15 cellular contexts compared by ENCODE assay signal in genomic region chr11:45599161-45599943, GRCh38.
DNase-seq lines count a peak whose midpoint lies in the region; ATAC-seq and TF ChIP-seq lines count a peak whose summit lies in the region.
"Had no signal": no experiment of that assay in that cellular context is flagged by ENCODE, and none has a peak within 500 bp of the region (broad histone marks: within the 10 kb centered on the region; RNA-seq: fewer than 3 reads in every experiment).

No MANE protein-coding gene starts in this region.

- no peak for ATAC-seq in sciatic nerve
- ATAC-seq: CD8-positive, alpha-beta T cell had no signal

- WGBS in mesendoderm (ENCODE audit: extremely low coverage, insufficient coverage, low lambda C conversion rate) = no CpG with 5 or more reads among the region's 11 CpGs

- H2BK5ac ChIP-seq in mesendoderm (ENCODE audit: low read length) = no peak overlapping the region

- no peak overlapping the region for H2BK15ac ChIP-seq in mesendoderm (replicated peaks; ENCODE audit: low read depth)

- H3K27ac ChIP-seq in WERI-Rb-1 (no peak overlapping the region), mesendoderm (ENCODE audit: low read depth, low read length) (no peak overlapping the region), coronary artery (no peak overlapping the region)

- DNase-seq in ELF-1 (ENCODE audit: low read depth, low spot score) (peak; percentile 73), WERI-Rb-1 (peak; percentile 63), mesendoderm (peak; percentile 37), sciatic nerve (ENCODE audit: low spot score) (peak; percentile 21), coronary artery (ENCODE audit: low spot score) (no peak), dermis blood vessel endothelial cell (no peak), posterior vena cava (ENCODE audit: low spot score) (no peak)
- DNase-seq: CD8-positive, alpha-beta T cell; COR-L47; DMS153; DMS79 treated with DMSO at 0.1 percent for 48 hours; EL; GDM1; GOT3 had no signal

- H3K4me2 ChIP-seq in mesendoderm (ENCODE audit: low read length) = no peak overlapping the region

- H3K9ac ChIP-seq in mesendoderm (ENCODE audit: low read length) = no peak overlapping the region

- H3K4ac ChIP-seq in mesendoderm (ENCODE audit: low read depth, low read length) = no peak overlapping the region

- intact Hi-C loops in sciatic nerve (cut with DNase I) (no loop called here), posterior vena cava (cut with DNase I) (no loop called here)

- H4K8ac ChIP-seq in mesendoderm (ENCODE audit: low read depth, low read length) = no peak overlapping the region

- no peak overlapping the region for H3K18ac ChIP-seq in mesendoderm (ENCODE audit: low read length)

- no peaks in the 10 kb centered on the region for H3K4me1 ChIP-seq in mesendoderm (ENCODE audit: control insufficient read depth, low read depth, low read length)
- H3K4me1 ChIP-seq: HAP-1 had no signal

- no peaks in the 10 kb centered on the region for H3K79me1 ChIP-seq in mesendoderm (ENCODE audit: low read length)

- H3K36me3 ChIP-seq in WERI-Rb-1 (no peaks in the 10 kb centered on the region), mesendoderm (ENCODE audit: control insufficient read depth, insufficient read depth, low read length) (no peaks in the 10 kb centered on the region)
- H3K36me3 ChIP-seq: HAP-1 had no signal

- TF ChIP-seq CTCF in WERI-Rb-1 (IDR thresholded peaks at IDR 0.05; ENCODE audit: low read depth, low read length) (no peak), coronary artery (IDR thresholded peaks at IDR 0.05) (no peak)

- peak overlapping the region; percentile 15 for H3K56ac ChIP-seq in mesendoderm (ENCODE audit: low read length)

- H4K5ac ChIP-seq in mesendoderm (ENCODE audit: low read length) = no peak overlapping the region

- no peaks in the 10 kb centered on the region for H3K79me2 ChIP-seq in mesendoderm (ENCODE audit: control insufficient read depth, insufficient read depth, low read length)

- H2AK5ac ChIP-seq in mesendoderm (ENCODE audit: low read length) = no peak overlapping the region

- H3K23ac ChIP-seq in mesendoderm (ENCODE audit: low read length) = no peak overlapping the region

- H3K9me3 ChIP-seq in WERI-Rb-1 (ENCODE audit: severe bottlenecking) = no peaks in the 10 kb centered on the region
- H3K9me3 ChIP-seq: HAP-1 had no signal

- H3K27me3 ChIP-seq in WERI-Rb-1 (ENCODE audit: insufficient read depth, low read depth, severe bottlenecking) (no peaks in the 10 kb centered on the region), mesendoderm (ENCODE audit: insufficient read depth, low read length, poor library complexity) (no peaks in the 10 kb centered on the region)

- H2BK120ac ChIP-seq in mesendoderm (ENCODE audit: low read depth, low read length) = no peak overlapping the region

- no peak overlapping the region for H3K4me3 ChIP-seq in WERI-Rb-1 (ENCODE audit: low read depth, low read length)
- H3K4me3 ChIP-seq in mesendoderm (ENCODE audit: low read length) = no peak overlapping the region
- H3K4me3 ChIP-seq in coronary artery = no peak overlapping the region
- H3K4me3 ChIP-seq: HAP-1 had no signal

Comparison
In these comparisons a context has a peak if more than half of its experiments do, and no peak if none do; other contexts are left out.
1. DNase-seq: peak in ELF-1 (single experiment), WERI-Rb-1 (single experiment), mesendoderm (single experiment) and sciatic nerve (single experiment); none in coronary artery (single experiment), dermis blood vessel endothelial cell (single experiment) and posterior vena cava (single experiment).